Comparison of ENCODE assay signal across 7 cellular contexts in genomic region chr22:50206599-50206998, GRCh38. TPM values are rescaled to one million over a fixed set of nuclear protein-coding genes. Genes with fewer than 3 reads are reported as not detected.
DNase-seq lines count a peak whose midpoint lies in the region; ATAC-seq and TF ChIP-seq lines count a peak whose summit lies in the region.
"Had no signal": no experiment of that assay in that cellular context is flagged by ENCODE, and none has a peak within 500 bp of the region (broad histone marks: within the 10 kb centered on the region; RNA-seq: fewer than 3 reads in every experiment).

No MANE protein-coding gene starts in this region.

- intact Hi-C loops in left ventricle myocardium inferior (cut with micrococcal nuclease), result loop anchor here (10.0 kb wide), 1 partner anchor 52 kb away; no protein-coding TSS in a partner anchor

- H3K27ac ChIP-seq in left ventricle myocardium inferior (replicated peaks), result peak overlapping the region; percentile 85
- H3K27ac ChIP-seq: SK-N-MC had no signal

- TF ChIP-seq POLR2A in NB4 (IDR thresholded peaks at IDR 0.05; ENCODE audit: extremely low read depth, insufficient read length), result no peak

- H3K27me3 ChIP-seq in left ventricle myocardium inferior (ENCODE audit: low read depth), result no peaks in the 10 kb centered on the region

- H3K9me3 ChIP-seq in left ventricle myocardium inferior (replicated peaks), result no peaks in the 10 kb centered on the region

- H3K4me3 ChIP-seq in NB4 (ENCODE audit: low read depth, low read length) (no peak overlapping the region), left ventricle myocardium inferior (no peak overlapping the region)
- H3K4me3 ChIP-seq: SK-N-MC had no signal

- no peak for ATAC-seq in GM21526 (IDR thresholded peaks at IDR 0.05; ENCODE audit: low FRiP score, unreplicated experiment)

- peaks cover 62% of the 10 kb centered on the region for H3K36me3 ChIP-seq in left ventricle myocardium inferior

- TF ChIP-seq CTCF in NB4 (IDR thresholded peaks at IDR 0.05; ENCODE audit: low read depth, low read length) (peak; percentile 57), left ventricle myocardium inferior (IDR thresholded peaks at IDR 0.05; ENCODE audit: borderline replicate concordance) (peak; percentile 69)

- H3K4me1 ChIP-seq in left ventricle myocardium inferior, result peaks cover 68% of the 10 kb centered on the region

- peak; percentile 87 for DNase-seq in AG20443 (ENCODE audit: low spot score)
- DNase-seq in NB4 (ENCODE audit: low read depth), result peak; percentile 64
- DNase-seq in left ventricle myocardium inferior, result peak; percentile 81
- no peak for DNase-seq in activated naive CD4-positive, alpha-beta T cell (lab: John Stamatoyannopoulos, UW)
- DNase-seq in NCI-H2107 treated with DMSO at 0.1 percent for 48 hours (lab: John Stamatoyannopoulos, UW; ENCODE audit: unreplicated experiment), result no peak

RNA-seq across cellular contexts. Expression of gene SELENOO, which starts 5.8 kb away (rescaled TPM):
- 15.0 TPM for total RNA-seq in left ventricle myocardium inferior

RNA-seq across cellular contexts. Expression of gene TRABD, which starts 20.9 kb away (rescaled TPM):
- total RNA-seq in left ventricle myocardium inferior, result 21.0 TPM

RNA-seq across cellular contexts. Expression of gene PANX2, which starts 36.1 kb away (rescaled TPM):
- 0.58 TPM for total RNA-seq in left ventricle myocardium inferior

RNA-seq across cellular contexts. Expression of gene TUBGCP6, which starts 38.2 kb away (rescaled TPM):
- 18.3 TPM for total RNA-seq in left ventricle myocardium inferior

RNA-seq across cellular contexts. Expression of gene HDAC10, which starts 44.5 kb away (rescaled TPM):
- total RNA-seq in left ventricle myocardium inferior, result 13.6 TPM

Comparison
In these comparisons a context has a peak if more than half of its experiments do, and no peak if none do; other contexts are left out.
1. DNase-seq: peak in AG20443 (single experiment), NB4 (single experiment) and left ventricle myocardium inferior (single experiment); none in activated naive CD4-positive, alpha-beta T cell (0 of 4) and NCI-H2107 treated with DMSO at 0.1 percent for 48 hours (single experiment).